ENCODE assay signal across 1 cellular context in the genomic region with DNA sequence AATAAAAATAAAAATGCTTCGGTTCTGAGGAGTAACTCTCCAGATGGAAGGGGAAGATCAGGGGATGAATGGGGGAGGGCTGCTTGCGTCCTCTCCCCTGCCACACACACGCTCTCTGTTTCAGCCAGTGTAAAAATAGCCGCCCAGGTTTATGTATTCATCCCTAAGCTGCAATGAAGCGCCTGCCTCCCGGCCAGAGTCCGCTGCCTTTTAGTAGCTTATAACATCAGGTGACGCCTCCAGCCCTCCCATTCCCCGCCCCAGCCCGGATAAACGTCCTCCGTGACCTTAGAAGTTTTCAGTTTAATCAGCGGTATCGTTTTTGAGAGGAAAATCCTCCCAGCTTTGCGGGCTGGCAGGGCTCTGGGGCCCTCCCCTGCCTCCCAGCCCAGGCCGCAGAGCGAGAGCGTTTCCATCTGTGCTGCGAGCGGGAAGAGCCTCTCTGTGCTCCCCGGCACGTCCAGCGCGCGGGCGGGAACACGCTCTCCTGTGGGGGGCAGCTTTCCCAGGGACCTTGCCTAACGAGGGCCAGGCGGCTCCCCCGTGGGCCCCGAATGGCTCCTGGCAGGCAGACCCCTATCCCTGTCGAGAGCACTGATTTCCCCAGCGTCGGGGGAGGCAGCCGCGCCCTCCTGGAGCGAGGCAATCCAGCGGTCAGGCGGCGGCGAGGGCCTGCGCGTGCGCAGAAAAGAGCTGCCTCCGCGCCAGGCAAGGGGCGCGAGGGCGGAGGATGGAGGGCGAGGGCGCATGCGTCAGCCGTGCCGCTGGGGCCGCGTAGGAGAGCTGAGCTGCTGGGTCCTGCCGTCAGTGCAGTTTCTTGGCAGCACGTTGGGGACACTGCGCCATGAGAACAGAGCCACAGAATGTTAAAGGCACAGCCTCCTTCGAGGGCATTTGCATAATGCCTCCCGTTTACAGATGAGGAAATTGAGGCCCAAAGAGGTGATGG.
TF ChIP-seq lines count a peak whose summit lies in the region.

No MANE protein-coding gene starts in this region.

TF ChIP-seq in K562, 482 proteins besides CTCF, POLR2A, EP300 and RAD21 (continued from another document and continues in another):
- TF ChIP-seq, protein P1, sequence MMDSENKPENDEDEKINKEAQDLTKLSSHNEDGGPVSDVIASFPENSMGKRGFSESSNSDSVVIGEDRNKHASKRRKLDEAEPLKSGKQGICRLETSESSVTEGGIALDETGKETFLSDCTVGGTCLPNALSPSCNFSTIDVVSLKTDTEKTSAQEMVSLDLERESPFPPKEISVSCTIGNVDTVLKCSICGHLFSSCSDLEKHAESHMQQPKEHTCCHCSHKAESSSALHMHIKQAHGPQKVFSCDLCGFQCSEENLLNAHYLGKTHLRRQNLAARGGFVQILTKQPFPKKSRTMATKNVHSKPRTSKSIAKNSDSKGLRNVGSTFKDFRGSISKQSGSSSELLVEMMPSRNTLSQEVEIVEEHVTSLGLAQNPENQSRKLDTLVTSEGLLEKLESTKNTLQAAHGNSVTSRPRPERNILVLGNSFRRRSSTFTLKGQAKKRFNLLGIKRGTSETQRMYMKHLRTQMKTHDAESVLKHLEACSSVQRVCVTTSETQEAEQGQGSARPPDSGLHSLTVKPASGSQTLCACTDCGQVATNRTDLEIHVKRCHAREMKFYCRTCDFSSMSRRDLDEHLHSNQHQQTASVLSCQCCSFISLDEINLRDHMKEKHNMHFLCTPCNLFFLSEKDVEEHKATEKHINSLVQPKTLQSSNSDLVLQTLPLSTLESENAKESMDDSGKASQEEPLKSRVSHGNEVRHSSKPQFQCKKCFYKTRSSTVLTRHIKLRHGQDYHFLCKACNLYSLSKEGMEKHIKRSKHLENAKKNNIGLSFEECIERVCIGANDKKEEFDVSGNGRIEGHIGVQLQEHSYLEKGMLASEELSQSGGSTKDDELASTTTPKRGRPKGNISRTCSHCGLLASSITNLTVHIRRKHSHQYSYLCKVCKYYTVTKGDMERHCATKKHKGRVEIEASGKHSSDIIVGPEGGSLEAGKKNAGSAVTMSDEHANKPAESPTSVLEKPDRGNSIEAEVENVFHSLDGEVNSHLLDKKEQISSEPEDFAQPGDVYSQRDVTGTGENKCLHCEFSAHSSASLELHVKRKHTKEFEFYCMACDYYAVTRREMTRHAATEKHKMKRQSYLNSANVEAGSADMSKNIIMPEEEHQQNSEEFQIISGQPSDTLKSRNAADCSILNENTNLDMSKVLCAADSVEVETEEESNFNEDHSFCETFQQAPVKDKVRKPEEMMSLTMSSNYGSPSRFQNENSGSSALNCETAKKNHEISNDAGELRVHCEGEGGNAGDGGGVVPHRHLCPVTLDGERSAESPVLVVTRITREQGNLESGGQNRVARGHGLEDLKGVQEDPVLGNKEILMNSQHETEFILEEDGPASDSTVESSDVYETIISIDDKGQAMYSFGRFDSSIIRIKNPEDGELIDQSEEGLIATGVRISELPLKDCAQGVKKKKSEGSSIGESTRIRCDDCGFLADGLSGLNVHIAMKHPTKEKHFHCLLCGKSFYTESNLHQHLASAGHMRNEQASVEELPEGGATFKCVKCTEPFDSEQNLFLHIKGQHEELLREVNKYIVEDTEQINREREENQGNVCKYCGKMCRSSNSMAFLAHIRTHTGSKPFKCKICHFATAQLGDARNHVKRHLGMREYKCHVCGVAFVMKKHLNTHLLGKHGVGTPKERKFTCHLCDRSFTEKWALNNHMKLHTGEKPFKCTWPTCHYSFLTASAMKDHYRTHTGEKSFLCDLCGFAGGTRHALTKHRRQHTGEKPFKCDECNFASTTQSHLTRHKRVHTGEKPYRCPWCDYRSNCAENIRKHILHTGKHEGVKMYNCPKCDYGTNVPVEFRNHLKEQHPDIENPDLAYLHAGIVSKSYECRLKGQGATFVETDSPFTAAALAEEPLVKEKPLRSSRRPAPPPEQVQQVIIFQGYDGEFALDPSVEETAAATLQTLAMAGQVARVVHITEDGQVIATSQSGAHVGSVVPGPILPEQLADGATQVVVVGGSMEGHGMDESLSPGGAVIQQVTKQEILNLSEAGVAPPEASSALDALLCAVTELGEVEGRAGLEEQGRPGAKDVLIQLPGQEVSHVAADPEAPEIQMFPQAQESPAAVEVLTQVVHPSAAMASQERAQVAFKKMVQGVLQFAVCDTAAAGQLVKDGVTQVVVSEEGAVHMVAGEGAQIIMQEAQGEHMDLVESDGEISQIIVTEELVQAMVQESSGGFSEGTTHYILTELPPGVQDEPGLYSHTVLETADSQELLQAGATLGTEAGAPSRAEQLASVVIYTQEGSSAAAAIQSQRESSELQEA (IDR thresholded peaks at IDR 0.05; ENCODE audit: low read depth): no peak
- TF ChIP-seq ZNF830 (CRISPR knock-in tag; IDR thresholded peaks at IDR 0.05) (no peak), SAP30 (IDR thresholded peaks at IDR 0.05; ENCODE audit: borderline replicate concordance, insufficient read depth, low read depth, low read length, poor library complexity, severe bottlenecking) (no peak), MBD2 (IDR thresholded peaks at IDR 0.05; ENCODE audit: borderline replicate concordance, low read depth) (peak; percentile 8; the same call in 1 of the 2 replicates), PHF8 (IDR thresholded peaks at IDR 0.05; ENCODE audit: borderline replicate concordance, low read length) (peak; percentile 61; the same call in 1 of the 2 replicates), DPF2 (IDR thresholded peaks at IDR 0.05) (no peak; the same call in 1 of the 2 replicates), C11orf30 (IDR thresholded peaks at IDR 0.05; ENCODE audit: low read depth) (no peak), MYBL2 (IDR thresholded peaks at IDR 0.05; ENCODE audit: low read depth) (no peak), MYBL2 (CRISPR knock-in tag; IDR thresholded peaks at IDR 0.05; ENCODE audit: borderline replicate concordance) (no peak), HCFC1 (IDR thresholded peaks at IDR 0.05; ENCODE audit: low read depth, low read length) (peak; percentile 7; the same call in 1 of the 2 replicates), SRSF3 (IDR thresholded peaks at IDR 0.05; ENCODE audit: insufficient read depth, low read length) (no peak), RFX5 (IDR thresholded peaks at IDR 0.05; ENCODE audit: low read depth, low read length) (no peak), LARP7 (IDR thresholded peaks at IDR 0.05) (peak; percentile 48; the same call in 1 of the 2 replicates), KAT8 (IDR thresholded peaks at IDR 0.05; ENCODE audit: low read depth) (no peak), CHD4 (IDR thresholded peaks at IDR 0.05; ENCODE audit: insufficient read depth, insufficient replicate concordance, low read depth, low read length, poor library complexity, severe bottlenecking) (no peak), KLF13 (tag; IDR thresholded peaks at IDR 0.05; ENCODE audit: borderline replicate concordance, low read depth) (peak; percentile 79), U2AF2 (optimal IDR thresholded peaks at IDR 0.05; ENCODE audit: low read depth, low read length) (no peak), FOS (IDR thresholded peaks at IDR 0.05; ENCODE audit: extremely low read depth, insufficient read length) (no peak), MCM3 (IDR thresholded peaks at IDR 0.05) (no peak), SRF (CRISPR knock-in tag; IDR thresholded peaks at IDR 0.05) (peak in 1 of 2 experiments; percentile 62; a peak in 2 of 4 replicates), ZKSCAN8 (CRISPR knock-in tag; IDR thresholded peaks at IDR 0.05) (peak; percentile 8; the same call in 1 of the 2 replicates), NEUROD1 (IDR thresholded peaks at IDR 0.05; ENCODE audit: borderline replicate concordance, low read depth, low read length, partially characterized antibody) (peak; percentile 69), CEBPG (CRISPR knock-in tag; IDR thresholded peaks at IDR 0.05) (no peak; the same call in 1 of the 2 replicates), CEBPG (tag; conservative IDR thresholded peaks at IDR 0.05 in 1 of 2, IDR thresholded peaks at IDR 0.05 in 1 of 2) (no peak), ZNF551 (CRISPR knock-in tag; IDR thresholded peaks at IDR 0.05) (no peak), ZNF75A (CRISPR knock-in tag; IDR thresholded peaks at IDR 0.05) (0 out of 2 replicates have a peak, but pooled peaks have one; percentile 30), JUN (IDR thresholded peaks at IDR 0.05; ENCODE audit: borderline replicate concordance, low read depth, low read length) (peak; percentile 7; the same call in 1 of the 2 replicates), JUN (CRISPR knock-in tag; IDR thresholded peaks at IDR 0.05; ENCODE audit: borderline replicate concordance) (peak; percentile 79; the same call in 1 of the 2 replicates)
- TF ChIP-seq, protein P2, sequence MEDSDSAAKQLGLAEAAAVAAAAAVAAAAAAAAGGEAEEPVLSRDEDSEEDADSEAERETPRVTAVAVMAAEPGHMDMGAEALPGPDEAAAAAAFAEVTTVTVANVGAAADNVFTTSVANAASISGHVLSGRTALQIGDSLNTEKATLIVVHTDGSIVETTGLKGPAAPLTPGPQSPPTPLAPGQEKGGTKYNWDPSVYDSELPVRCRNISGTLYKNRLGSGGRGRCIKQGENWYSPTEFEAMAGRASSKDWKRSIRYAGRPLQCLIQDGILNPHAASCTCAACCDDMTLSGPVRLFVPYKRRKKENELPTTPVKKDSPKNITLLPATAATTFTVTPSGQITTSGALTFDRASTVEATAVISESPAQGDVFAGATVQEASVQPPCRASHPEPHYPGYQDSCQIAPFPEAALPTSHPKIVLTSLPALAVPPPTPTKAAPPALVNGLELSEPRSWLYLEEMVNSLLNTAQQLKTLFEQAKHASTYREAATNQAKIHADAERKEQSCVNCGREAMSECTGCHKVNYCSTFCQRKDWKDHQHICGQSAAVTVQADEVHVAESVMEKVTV (CRISPR knock-in tag; IDR thresholded peaks at IDR 0.05): 0 out of 2 replicates have a peak, but pooled peaks have one; percentile 13
- TF ChIP-seq, protein P3, sequence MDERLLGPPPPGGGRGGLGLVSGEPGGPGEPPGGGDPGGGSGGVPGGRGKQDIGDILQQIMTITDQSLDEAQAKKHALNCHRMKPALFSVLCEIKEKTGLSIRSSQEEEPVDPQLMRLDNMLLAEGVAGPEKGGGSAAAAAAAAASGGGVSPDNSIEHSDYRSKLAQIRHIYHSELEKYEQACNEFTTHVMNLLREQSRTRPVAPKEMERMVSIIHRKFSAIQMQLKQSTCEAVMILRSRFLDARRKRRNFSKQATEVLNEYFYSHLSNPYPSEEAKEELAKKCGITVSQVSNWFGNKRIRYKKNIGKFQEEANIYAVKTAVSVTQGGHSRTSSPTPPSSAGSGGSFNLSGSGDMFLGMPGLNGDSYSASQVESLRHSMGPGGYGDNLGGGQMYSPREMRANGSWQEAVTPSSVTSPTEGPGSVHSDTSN (CRISPR knock-in tag; IDR thresholded peaks at IDR 0.05; ENCODE audit: low read depth): no peak
- TF ChIP-seq, protein P3 (tag; conservative IDR thresholded peaks at IDR 0.05; ENCODE audit: low read depth): no peak
- TF ChIP-seq, protein P4, sequence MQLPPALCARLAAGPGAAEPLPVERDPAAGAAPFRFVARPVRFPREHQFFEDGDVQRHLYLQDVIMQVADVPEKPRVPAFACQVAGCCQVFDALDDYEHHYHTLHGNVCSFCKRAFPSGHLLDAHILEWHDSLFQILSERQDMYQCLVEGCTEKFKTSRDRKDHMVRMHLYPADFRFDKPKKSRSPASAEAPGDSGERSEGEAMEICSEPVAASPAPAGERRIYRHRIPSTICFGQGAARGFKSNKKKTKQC (CRISPR knock-in tag; IDR thresholded peaks at IDR 0.05): peak; percentile 91
- TF ChIP-seq, protein P5, sequence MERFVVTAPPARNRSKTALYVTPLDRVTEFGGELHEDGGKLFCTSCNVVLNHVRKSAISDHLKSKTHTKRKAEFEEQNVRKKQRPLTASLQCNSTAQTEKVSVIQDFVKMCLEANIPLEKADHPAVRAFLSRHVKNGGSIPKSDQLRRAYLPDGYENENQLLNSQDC (CRISPR knock-in tag; IDR thresholded peaks at IDR 0.05): no peak
- TF ChIP-seq, protein P6, sequence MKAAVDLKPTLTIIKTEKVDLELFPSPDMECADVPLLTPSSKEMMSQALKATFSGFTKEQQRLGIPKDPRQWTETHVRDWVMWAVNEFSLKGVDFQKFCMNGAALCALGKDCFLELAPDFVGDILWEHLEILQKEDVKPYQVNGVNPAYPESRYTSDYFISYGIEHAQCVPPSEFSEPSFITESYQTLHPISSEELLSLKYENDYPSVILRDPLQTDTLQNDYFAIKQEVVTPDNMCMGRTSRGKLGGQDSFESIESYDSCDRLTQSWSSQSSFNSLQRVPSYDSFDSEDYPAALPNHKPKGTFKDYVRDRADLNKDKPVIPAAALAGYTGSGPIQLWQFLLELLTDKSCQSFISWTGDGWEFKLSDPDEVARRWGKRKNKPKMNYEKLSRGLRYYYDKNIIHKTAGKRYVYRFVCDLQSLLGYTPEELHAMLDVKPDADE (conservative IDR thresholded peaks at IDR 0.05; ENCODE audit: control insufficient read depth, low read depth, low read length): no peak
- TF ChIP-seq, protein P7, sequence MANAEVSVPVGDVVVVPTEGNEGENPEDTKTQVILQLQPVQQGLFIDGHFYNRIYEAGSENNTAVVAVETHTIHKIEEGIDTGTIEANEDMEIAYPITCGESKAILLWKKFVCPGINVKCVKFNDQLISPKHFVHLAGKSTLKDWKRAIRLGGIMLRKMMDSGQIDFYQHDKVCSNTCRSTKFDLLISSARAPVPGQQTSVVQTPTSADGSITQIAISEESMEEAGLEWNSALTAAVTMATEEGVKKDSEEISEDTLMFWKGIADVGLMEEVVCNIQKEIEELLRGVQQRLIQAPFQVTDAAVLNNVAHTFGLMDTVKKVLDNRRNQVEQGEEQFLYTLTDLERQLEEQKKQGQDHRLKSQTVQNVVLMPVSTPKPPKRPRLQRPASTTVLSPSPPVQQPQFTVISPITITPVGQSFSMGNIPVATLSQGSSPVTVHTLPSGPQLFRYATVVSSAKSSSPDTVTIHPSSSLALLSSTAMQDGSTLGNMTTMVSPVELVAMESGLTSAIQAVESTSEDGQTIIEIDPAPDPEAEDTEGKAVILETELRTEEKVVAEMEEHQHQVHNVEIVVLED (CRISPR knock-in tag; IDR thresholded peaks at IDR 0.05): peak; percentile 42
- TF ChIP-seq, protein P8, sequence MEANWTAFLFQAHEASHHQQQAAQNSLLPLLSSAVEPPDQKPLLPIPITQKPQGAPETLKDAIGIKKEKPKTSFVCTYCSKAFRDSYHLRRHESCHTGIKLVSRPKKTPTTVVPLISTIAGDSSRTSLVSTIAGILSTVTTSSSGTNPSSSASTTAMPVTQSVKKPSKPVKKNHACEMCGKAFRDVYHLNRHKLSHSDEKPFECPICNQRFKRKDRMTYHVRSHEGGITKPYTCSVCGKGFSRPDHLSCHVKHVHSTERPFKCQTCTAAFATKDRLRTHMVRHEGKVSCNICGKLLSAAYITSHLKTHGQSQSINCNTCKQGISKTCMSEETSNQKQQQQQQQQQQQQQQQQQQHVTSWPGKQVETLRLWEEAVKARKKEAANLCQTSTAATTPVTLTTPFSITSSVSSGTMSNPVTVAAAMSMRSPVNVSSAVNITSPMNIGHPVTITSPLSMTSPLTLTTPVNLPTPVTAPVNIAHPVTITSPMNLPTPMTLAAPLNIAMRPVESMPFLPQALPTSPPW (CRISPR knock-in tag; IDR thresholded peaks at IDR 0.05): peak; percentile 85
